ENCODE assay signal across 18 cellular contexts in genomic region chr5:77867914-77868313, GRCh38.
DNase-seq lines count a peak whose midpoint lies in the region; ATAC-seq and TF ChIP-seq lines count a peak whose summit lies in the region.
"Had no signal": no experiment of that assay in that cellular context is flagged by ENCODE, and none has a peak within 500 bp of the region (broad histone marks: within the 10 kb centered on the region; RNA-seq: fewer than 3 reads in every experiment).

No MANE protein-coding gene starts in this region.

- peak overlapping the region; percentile 1 for H3K27ac Mint-ChIP-seq in stimulated activated naive B cell treated with anti-CD40 and anti-IgM and Interleukin-4, amounts not matched to agents 10 μg/mL and 1 μg/mL and 100 μg/mL, for 72 hours
- H3K27ac Mint-ChIP-seq: activated naive CD8-positive, alpha-beta T cell treated with anti-CD3 and anti-CD28 coated beads for 36 hours; CD8-positive, alpha-beta T cell had no signal

- no peak overlapping the region for H3K4me3 ChIP-seq in RWPE2 (ENCODE audit: severe bottlenecking)
- H3K4me3 ChIP-seq: heart right ventricle, PC-9, right atrium auricular region, uterus had no signal

- TF ChIP-seq CTCF in RWPE2 (IDR thresholded peaks at IDR 0.05; ENCODE audit: poor library complexity, severe bottlenecking) (no peak), GM20000 (IDR thresholded peaks at IDR 0.05; ENCODE audit: extremely low read depth, missing control alignments) (no peak)

- intact Hi-C loops in head of caudate nucleus (cut with DNase I): loop anchor here (5.0 kb wide), 1 partner anchor 139 kb away; no protein-coding TSS in a partner anchor

- H3K27ac ChIP-seq in RWPE2 (ENCODE audit: poor library complexity, severe bottlenecking): no peak overlapping the region
- H3K27ac ChIP-seq: heart right ventricle, PC-9, right atrium auricular region, uterus had no signal

- peak; percentile 27; the same call in 2 of the 3 replicates for ATAC-seq in RWPE2 (ENCODE audit: low read depth)
- no peak for ATAC-seq in stimulated activated naive B cell treated with anti-CD40 and anti-IgM and Interleukin-4, amounts not matched to agents 10 μg/mL and 1 μg/mL and 100 μg/mL, for 72 hours (replicated peaks)
- ATAC-seq in activated T-cell treated with anti-CD3 and anti-CD28 coated beads, Interleukin-2, amount 50 U/mL, for 4 hours: no peak
- ATAC-seq: CD8-positive, alpha-beta T cell; heart right ventricle had no signal

- H3K36me3 ChIP-seq in RWPE2 (ENCODE audit: low read depth): no peaks in the 10 kb centered on the region
- H3K36me3 ChIP-seq: heart right ventricle, right atrium auricular region, uterus had no signal

- no peaks in the 10 kb centered on the region for H3K27me3 ChIP-seq in RWPE2 (ENCODE audit: insufficient read depth, poor library complexity, severe bottlenecking)
- H3K27me3 ChIP-seq: right atrium auricular region, uterus had no signal

- no peaks in the 10 kb centered on the region for H3K9me3 ChIP-seq in RWPE2 (ENCODE audit: severe bottlenecking)
- H3K9me3 ChIP-seq: heart right ventricle, right atrium auricular region, uterus had no signal

- DNase-seq in NCI-H82 (lab: John Stamatoyannopoulos, UW): peak; percentile 26
- no peak for DNase-seq in NCI-H82 treated with DMSO at 0.1 percent for 48 hours (lab: John Stamatoyannopoulos, UW; ENCODE audit: unreplicated experiment)
- DNase-seq in RWPE2 (ENCODE audit: low spot score): no peak
- peak in 38 of 42 donors; percentile 17 to 84 (median 60) for DNase-seq in head of caudate nucleus
- no peak for DNase-seq in stimulated activated naive B cell treated with anti-CD40 and anti-IgM and Interleukin-4, amounts not matched to agents 10 μg/mL and 1 μg/mL and 100 μg/mL, for 72 hours
- DNase-seq in GM20000 (ENCODE audit: low spot score): no peak
- DNase-seq in activated CD4-positive, alpha-beta T cell treated with anti-CD3 and anti-CD28 coated beads, Interleukin-2, amount 50 U/mL, for 1 hour: no peak
- no peak for DNase-seq in activated T-cell treated with anti-CD3 and anti-CD28 coated beads, Interleukin-2, amount 50 U/mL, for 4 hours
- DNase-seq: activated naive CD8-positive, alpha-beta T cell treated with anti-CD3 and anti-CD28 coated beads for 36 hours; activated T-cell treated with anti-CD3 and anti-CD28 coated beads, Interleukin-2, amount 50 U/mL, for 1 hour; CD8-positive, alpha-beta T cell; heart right ventricle; NCI-H510A treated with DMSO at 0.1 percent for 48 hours; PC-9; stimulated activated CD4-positive, alpha-beta T cell treated with anti-CD3 and anti-CD28 coated beads, Interleukin-2, amount 100 ng/mL, for 24 hours; uterus had no signal

- peaks cover 0 to 7% of the 10 kb centered on the region in 2 donors for H3K27me3 Mint-ChIP-seq in stimulated activated naive B cell treated with anti-CD40 and anti-IgM and Interleukin-4, amounts not matched to agents 10 μg/mL and 1 μg/mL and 100 μg/mL, for 72 hours
- H3K27me3 Mint-ChIP-seq in activated T-cell treated with anti-CD3 and anti-CD28 coated beads, Interleukin-2, amount 50 U/mL, for 4 hours (ENCODE audit: low read depth): no peaks in the 10 kb centered on the region

- H3K4me1 ChIP-seq in RWPE2 (ENCODE audit: insufficient read depth, poor library complexity, severe bottlenecking): no peaks in the 10 kb centered on the region
- H3K4me1 ChIP-seq: heart right ventricle, right atrium auricular region, uterus had no signal

- H3K4me1 Mint-ChIP-seq in stimulated activated naive B cell treated with anti-CD40 and anti-IgM and Interleukin-4, amounts not matched to agents 10 μg/mL and 1 μg/mL and 100 μg/mL, for 72 hours: no peaks in the 10 kb centered on the region
- no peaks in the 10 kb centered on the region for H3K4me1 Mint-ChIP-seq in activated T-cell treated with anti-CD3 and anti-CD28 coated beads, Interleukin-2, amount 50 U/mL, for 4 hours (ENCODE audit: low read depth)
- H3K4me1 Mint-ChIP-seq: activated naive CD8-positive, alpha-beta T cell treated with anti-CD3 and anti-CD28 coated beads for 36 hours had no signal

- no peaks in the 10 kb centered on the region for H3K9me3 Mint-ChIP-seq in stimulated activated naive B cell treated with anti-CD40 and anti-IgM and Interleukin-4, amounts not matched to agents 10 μg/mL and 1 μg/mL and 100 μg/mL, for 72 hours
- no peaks in the 10 kb centered on the region for H3K9me3 Mint-ChIP-seq in activated T-cell treated with anti-CD3 and anti-CD28 coated beads, Interleukin-2, amount 50 U/mL, for 4 hours
- H3K9me3 Mint-ChIP-seq: activated naive CD8-positive, alpha-beta T cell treated with anti-CD3 and anti-CD28 coated beads for 36 hours; CD8-positive, alpha-beta T cell; neural crest cell had no signal

- H3K36me3 Mint-ChIP-seq in stimulated activated naive B cell treated with anti-CD40 and anti-IgM and Interleukin-4, amounts not matched to agents 10 μg/mL and 1 μg/mL and 100 μg/mL, for 72 hours: no peaks in the 10 kb centered on the region
- no peaks in the 10 kb centered on the region for H3K36me3 Mint-ChIP-seq in activated T-cell treated with anti-CD3 and anti-CD28 coated beads, Interleukin-2, amount 50 U/mL, for 4 hours (ENCODE audit: insufficient read depth)
- H3K36me3 Mint-ChIP-seq: activated naive CD8-positive, alpha-beta T cell treated with anti-CD3 and anti-CD28 coated beads for 36 hours; CD8-positive, alpha-beta T cell had no signal

- H3K4me3 Mint-ChIP-seq in stimulated activated naive B cell treated with anti-CD40 and anti-IgM and Interleukin-4, amounts not matched to agents 10 μg/mL and 1 μg/mL and 100 μg/mL, for 72 hours: no peak overlapping the region
- H3K4me3 Mint-ChIP-seq in activated T-cell treated with anti-CD3 and anti-CD28 coated beads, Interleukin-2, amount 50 U/mL, for 4 hours: no peak overlapping the region
- H3K4me3 Mint-ChIP-seq: activated naive CD8-positive, alpha-beta T cell treated with anti-CD3 and anti-CD28 coated beads for 36 hours; CD8-positive, alpha-beta T cell; neural crest cell had no signal

Comparison
In these comparisons a context has a peak if more than half of its experiments do, and no peak if none do; other contexts are left out.
1. DNase-seq: peak in NCI-H82 (single experiment) and head of caudate nucleus (38 of 42); none in NCI-H82 treated with DMSO at 0.1 percent for 48 hours (single experiment), RWPE2 (single experiment), stimulated activated naive B cell treated with anti-CD40 and anti-IgM and Interleukin-4, amounts not matched to agents 10 μg/mL and 1 μg/mL and 100 μg/mL, for 72 hours (single experiment), GM20000 (single experiment), activated CD4-positive, alpha-beta T cell treated with anti-CD3 and anti-CD28 coated beads, Interleukin-2, amount 50 U/mL, for 1 hour (single experiment) and activated T-cell treated with anti-CD3 and anti-CD28 coated beads, Interleukin-2, amount 50 U/mL, for 4 hours (single experiment).